20 cellular contexts compared by ENCODE assay signal in the genomic region with DNA sequence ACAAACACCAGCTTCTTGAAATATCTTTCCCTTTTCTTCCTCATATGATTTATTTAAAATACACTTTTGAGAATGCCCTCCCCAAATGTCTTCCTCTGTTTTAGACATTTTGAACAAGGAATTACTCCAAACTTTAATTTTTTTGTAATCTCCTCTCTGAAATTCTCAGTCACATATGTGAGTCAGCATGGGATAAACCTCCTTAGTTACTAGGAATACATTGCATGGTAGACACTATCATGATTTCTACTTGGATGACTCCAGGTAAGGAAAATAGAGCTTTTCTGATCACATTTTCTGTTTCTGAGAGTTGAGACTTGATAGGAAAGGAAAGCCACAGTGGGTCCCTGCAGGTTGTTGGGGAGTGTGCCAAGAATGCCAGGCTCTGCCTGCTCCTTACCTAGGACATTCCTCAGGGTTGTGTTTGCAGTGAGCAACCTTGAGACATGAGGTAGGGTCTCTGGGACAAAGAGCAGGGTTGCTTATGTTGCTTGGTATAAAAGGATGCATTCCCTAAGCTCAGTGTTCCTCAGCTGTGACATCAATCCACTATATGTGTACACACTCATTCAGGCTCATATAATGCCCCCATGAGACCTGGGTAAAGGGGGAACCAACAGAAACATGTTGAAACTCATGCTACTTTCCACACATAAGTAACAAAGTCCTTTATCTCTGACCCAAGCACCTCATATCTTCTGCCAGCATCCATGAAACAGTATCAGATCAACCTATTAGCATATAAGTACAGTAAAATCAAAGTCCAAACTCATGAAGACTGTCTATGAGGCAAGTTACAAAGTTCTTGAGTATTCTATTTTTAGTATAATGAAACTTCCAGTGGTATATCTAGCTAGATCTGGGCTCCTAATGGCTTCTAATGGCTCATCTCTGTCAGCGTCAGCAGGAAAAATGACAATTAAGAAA.
A peak's percentile ranks its signal among the peaks of the same experiment; 100 is the strongest.
DNase-seq lines count a peak whose midpoint lies in the region; ATAC-seq and TF ChIP-seq lines count a peak whose summit lies in the region.
"Had no signal": no experiment of that assay in that cellular context is flagged by ENCODE, and none has a peak within 500 bp of the region (broad histone marks: within the 10 kb centered on the region; RNA-seq: fewer than 3 reads in every experiment).

No MANE protein-coding gene starts in this region.

- no TSS peak for BruUV-seq in mammary epithelial cell (replicated peaks; lab: Mats Ljungman, UMichigan)

- dilution Hi-C loops in mammary epithelial cell (cut with HindIII; ENCODE audit: low sequenced_read_pairs): no loop called here

- H3K4me3 ChIP-seq in MM.1S (ENCODE audit: low read length): no peak overlapping the region
- H3K4me3 ChIP-seq in mammary epithelial cell (replicated peaks in 1 of 3; ENCODE audit: insufficient read depth in 1 of 3, low read depth in 2 of 3, low read length in 3 of 3): no peak overlapping the region
- H3K4me3 ChIP-seq in tibial artery: no peak overlapping the region
- H3K4me3 ChIP-seq: upper lobe of right lung had no signal

- H3K36me3 ChIP-seq in MM.1S (replicated peaks; ENCODE audit: insufficient read depth, low read length) (no peaks in the 10 kb centered on the region), mammary epithelial cell (ENCODE audit: insufficient read depth, low read length) (no peaks in the 10 kb centered on the region), tibial artery (no peaks in the 10 kb centered on the region)
- H3K36me3 ChIP-seq: upper lobe of right lung had no signal

- TF ChIP-seq CTCF in MM.1S (IDR thresholded peaks at IDR 0.05; ENCODE audit: low read length) (no peak), mammary epithelial cell (conservative IDR thresholded peaks at IDR 0.05 in 1 of 2, IDR thresholded peaks at IDR 0.05 in 1 of 2; ENCODE audit: extremely low read depth in 1 of 2, insufficient read depth in 1 of 2, low read depth in 1 of 2, low read length in 2 of 2) (no peak), tibial artery (IDR thresholded peaks at IDR 0.05) (no peak)

- H3K27me3 ChIP-seq in MM.1S (replicated peaks; ENCODE audit: insufficient read depth, low read length): no peaks in the 10 kb centered on the region
- H3K27me3 ChIP-seq in mammary epithelial cell (ENCODE audit: insufficient read depth, low read length): no peaks in the 10 kb centered on the region
- H3K27me3 ChIP-seq in tibial artery: no peaks in the 10 kb centered on the region
- H3K27me3 ChIP-seq: upper lobe of right lung had no signal

- no peaks in the 10 kb centered on the region for H3K9me3 ChIP-seq in MM.1S (replicated peaks; ENCODE audit: insufficient read depth, low read length)
- H3K9me3 ChIP-seq in mammary epithelial cell (replicated peaks; ENCODE audit: insufficient read depth, low read length): no peaks in the 10 kb centered on the region
- H3K9me3 ChIP-seq in tibial artery: no peaks in the 10 kb centered on the region
- H3K9me3 ChIP-seq: upper lobe of right lung had no signal

- peak overlapping the region; percentile 14; the same call in 1 of the 2 replicates for H3K27ac ChIP-seq in MM.1S (ENCODE audit: low read length)
- H3K27ac ChIP-seq in mammary epithelial cell (ENCODE audit: insufficient read depth, low read depth, low read length): peak overlapping the region; percentile 76
- no peak overlapping the region for H3K27ac ChIP-seq in tibial artery
- H3K27ac ChIP-seq: upper lobe of right lung had no signal

- H3K4me2 ChIP-seq in MM.1S (ENCODE audit: low read depth, low read length) (peak overlapping the region; percentile 0; the same call in 1 of the 2 replicates), mammary epithelial cell (ENCODE audit: insufficient read depth, low read depth, low read length) (no peak overlapping the region)

- H3K79me2 ChIP-seq in MM.1S (ENCODE audit: low read length) (no peaks in the 10 kb centered on the region), mammary epithelial cell (ENCODE audit: insufficient read depth, low read length) (no peaks in the 10 kb centered on the region)

- H3K9ac ChIP-seq in MM.1S (ENCODE audit: low read length): no peak overlapping the region
- no peak overlapping the region for H3K9ac ChIP-seq in mammary epithelial cell (ENCODE audit: insufficient read depth, low read length)

- peaks cover 17% of the 10 kb centered on the region for H3K4me1 ChIP-seq in MM.1S (ENCODE audit: low read length)
- H3K4me1 ChIP-seq in mammary epithelial cell (ENCODE audit: insufficient read depth, low read length): peaks cover 9% of the 10 kb centered on the region
- no peaks in the 10 kb centered on the region for H3K4me1 ChIP-seq in tibial artery
- H3K4me1 ChIP-seq: upper lobe of right lung had no signal

- no peaks in the 10 kb centered on the region for H3F3A ChIP-seq in MM.1S (ENCODE audit: insufficient read depth, low read length)

- intact Hi-C loops in mammary epithelial cell (cut with micrococcal nuclease) (no loop called here), tibial artery (cut with DNase I; ENCODE audit: low total_unique reads) (no loop called here), cardiac septum (cut with DNase I) (no loop called here)

- peak; percentile 12 for ATAC-seq in left lobe of liver
- ATAC-seq: activated CD4-positive, CD25-positive, alpha-beta regulatory T cell treated with anti-CD3 and anti-CD28 coated beads, Interleukin-2, amount 50 U/mL, for 24 hours; stimulated activated naive CD8-positive, alpha-beta T cell treated with anti-CD3 and anti-CD28 coated beads, Interleukin-15, Interleukin-2, amounts not matched to agents 100 U/mL and 50 U/mL, for 24 hours; upper lobe of right lung had no signal

- H4K20me1 ChIP-seq in MM.1S (ENCODE audit: insufficient read depth, low read length) (no peaks in the 10 kb centered on the region), mammary epithelial cell (ENCODE audit: insufficient read depth, low read length) (no peaks in the 10 kb centered on the region)

- whole genome bisulfite sequencing in mammary epithelial cell (ENCODE audit: low coverage, missing lambda C conversion rate): 94% methylated on average over 1 of the region's 1 CpG

- no peaks in the 10 kb centered on the region for H3K9me2 ChIP-seq in MM.1S (replicated peaks; ENCODE audit: insufficient read depth, low read length)

- CTCF ChIA-PET in mammary epithelial cell (lab: Charles Lee; ENCODE audit: low non-redundant PET): no interaction called here

- in situ Hi-C loops in mammary epithelial cell (cut with MboI; ENCODE audit: low sequenced_read_pairs in 2 of 2) (no loop called here), G401 (cut with HindIII; ENCODE audit: low sequenced_read_pairs) (no loop called here)

- DNase-seq in AG08396 (ENCODE audit: low spot score): peak; percentile 3
- no peak for DNase-seq in MM.1S
- DNase-seq in mammary epithelial cell: peak; percentile 24
- no peak for DNase-seq in left lobe of liver (ENCODE audit: low spot score)
- DNase-seq in NCI-H187 (lab: John Stamatoyannopoulos, UW): no peak
- DNase-seq in tibial artery: no peak
- no peak for DNase-seq in cardiac septum (ENCODE audit: low spot score)
- DNase-seq in G401 (ENCODE audit: low spot score): no peak
- DNase-seq: activated CD8-positive, alpha-beta memory T cell treated with anti-CD3 and anti-CD28 coated beads for 24 hours; activated naive CD8-positive, alpha-beta T cell treated with anti-CD3 and anti-CD28 coated beads for 36 hours; caudate nucleus; effector memory CD4-positive, alpha-beta T cell; H9; Kasumi-1; kidney glomerular epithelial cell; NCI-H1105 treated with DMSO at 0.1 percent for 48 hours; NCI-H774; stimulated activated naive CD8-positive, alpha-beta T cell treated with anti-CD3 and anti-CD28 coated beads, Interleukin-15, Interleukin-2, amounts not matched to agents 100 U/mL and 50 U/mL, for 24 hours; upper lobe of right lung had no signal

- H2AFZ ChIP-seq in MM.1S (ENCODE audit: low read length): no peak overlapping the region
- H2AFZ ChIP-seq in mammary epithelial cell (ENCODE audit: low read depth, low read length): no peak overlapping the region

Comparison
In these comparisons a context has a peak if more than half of its experiments do, and no peak if none do; other contexts are left out.
1. DNase-seq: peak in AG08396 (single experiment) and mammary epithelial cell (single experiment); none in MM.1S (single experiment), left lobe of liver (single experiment), NCI-H187 (0 of 2), tibial artery (0 of 2), cardiac septum (single experiment) and G401 (single experiment).
2. H3K27ac ChIP-seq: peak in MM.1S (single experiment) and mammary epithelial cell (single experiment); none in tibial artery (0 of 2).